ENCODE assay signal across 12 cellular contexts in the genomic region with DNA sequence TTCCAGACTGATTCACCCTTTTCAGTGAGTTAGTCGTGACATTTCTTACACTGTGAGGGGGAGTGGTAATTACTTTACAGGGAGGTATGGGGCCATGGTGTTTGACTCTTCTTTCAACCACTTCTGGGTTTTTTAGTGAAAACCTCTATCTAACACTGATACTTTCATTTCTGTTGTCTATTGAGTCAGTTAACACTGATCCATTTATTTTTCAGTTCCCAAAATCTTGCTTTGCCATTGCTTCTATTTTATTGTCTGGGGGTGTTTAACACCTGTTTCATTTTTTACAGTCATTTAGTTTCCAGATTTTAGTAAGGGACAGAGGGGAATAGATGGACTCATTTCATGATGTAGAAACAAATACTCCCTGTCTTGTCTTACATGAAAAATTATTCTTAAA.
DNase-seq lines count a peak whose midpoint lies in the region; ATAC-seq and TF ChIP-seq lines count a peak whose summit lies in the region.
"Had no signal": no experiment of that assay in that cellular context is flagged by ENCODE, and none has a peak within 500 bp of the region (broad histone marks: within the 10 kb centered on the region; RNA-seq: fewer than 3 reads in every experiment).

No MANE protein-coding gene starts in this region.

- intact Hi-C loops in activated T-helper 1 cell treated with anti-CD3 and anti-CD28 coated beads, Interleukin-12 subunit alpha, Interleukin-12 subunit beta, Interleukin-2, Interleukin-4 antibody, amounts not matched to agents 30 ng/mL and 10 ng/mL and 1 ng/mL, durations not matched to agents 14 hours and 24 hours and 36 hours (cut with micrococcal nuclease) = loop anchor here (1.0 to 5.0 kb wide), 4 partner anchors 16 to 905 kb away; partner anchors contain the start of genes FRA10AC1 and HELLS

- H3K27me3 Mint-ChIP-seq in activated T-helper 1 cell treated with anti-CD3 and anti-CD28 coated beads, Interleukin-12 subunit alpha, Interleukin-12 subunit beta, Interleukin-2, Interleukin-4 antibody, amounts not matched to agents 30 ng/mL and 10 ng/mL and 1 ng/mL, durations not matched to agents 14 hours and 24 hours and 36 hours (ENCODE audit: insufficient read depth) = no peaks in the 10 kb centered on the region
- H3K27me3 Mint-ChIP-seq in endothelial cell (ENCODE audit: unreplicated experiment) = no peaks in the 10 kb centered on the region

- no peak for DNase-seq in activated CD4-positive, CD25-positive, alpha-beta regulatory T cell (lab: John Stamatoyannopoulos, UW)
- no peak for DNase-seq in activated T-helper 1 cell treated with anti-CD3 and anti-CD28 coated beads, Interleukin-12 subunit alpha, Interleukin-12 subunit beta, Interleukin-2, Interleukin-4 antibody, amounts not matched to agents 30 ng/mL and 10 ng/mL and 1 ng/mL, durations not matched to agents 14 hours and 24 hours and 36 hours (ENCODE audit: low spot score)
- no peak for DNase-seq in endothelial cell (ENCODE audit: low spot score)
- DNase-seq in DMS 273 (lab: John Stamatoyannopoulos, UW; ENCODE audit: unreplicated experiment) = no peak
- DNase-seq in NCI-H1417 (lab: John Stamatoyannopoulos, UW) = no peak
- DNase-seq: 8988T, DND-41, MG63 had no signal

- peaks cover 49% of the 10 kb centered on the region for H3K36me3 Mint-ChIP-seq in activated T-helper 1 cell treated with anti-CD3 and anti-CD28 coated beads, Interleukin-12 subunit alpha, Interleukin-12 subunit beta, Interleukin-2, Interleukin-4 antibody, amounts not matched to agents 30 ng/mL and 10 ng/mL and 1 ng/mL, durations not matched to agents 14 hours and 24 hours and 36 hours (ENCODE audit: low read depth)
- peaks cover 6% of the 10 kb centered on the region for H3K36me3 Mint-ChIP-seq in endothelial cell (ENCODE audit: low read depth, unreplicated experiment)

- TF ChIP-seq CTCF in endothelial cell (IDR thresholded peaks at IDR 0.05; ENCODE audit: unreplicated experiment) = no peak

- no peaks in the 10 kb centered on the region for H3K9me3 Mint-ChIP-seq in activated T-helper 1 cell treated with anti-CD3 and anti-CD28 coated beads, Interleukin-12 subunit alpha, Interleukin-12 subunit beta, Interleukin-2, Interleukin-4 antibody, amounts not matched to agents 30 ng/mL and 10 ng/mL and 1 ng/mL, durations not matched to agents 14 hours and 24 hours and 36 hours
- H3K9me3 Mint-ChIP-seq in endothelial cell (ENCODE audit: unreplicated experiment) = no peaks in the 10 kb centered on the region

- peak; percentile 61 to 81 for ATAC-seq in activated CD4-positive, CD25-positive, alpha-beta regulatory T cell treated with anti-CD3 and anti-CD28 coated beads, Interleukin-2, amount 50 U/mL, for 24 hours
- ATAC-seq in GM21367 (IDR thresholded peaks at IDR 0.05; ENCODE audit: unreplicated experiment) (peak; percentile 75), HG02981 (IDR thresholded peaks at IDR 0.05; ENCODE audit: unreplicated experiment) (peak; percentile 64)
- ATAC-seq: HCT116 had no signal

- H3K27ac Mint-ChIP-seq in activated T-helper 1 cell treated with anti-CD3 and anti-CD28 coated beads, Interleukin-12 subunit alpha, Interleukin-12 subunit beta, Interleukin-2, Interleukin-4 antibody, amounts not matched to agents 30 ng/mL and 10 ng/mL and 1 ng/mL, durations not matched to agents 14 hours and 24 hours and 36 hours = peak overlapping the region; percentile 64
- H3K27ac Mint-ChIP-seq in endothelial cell (ENCODE audit: unreplicated experiment) = no peak overlapping the region

- H3K4me1 Mint-ChIP-seq in activated T-helper 1 cell treated with anti-CD3 and anti-CD28 coated beads, Interleukin-12 subunit alpha, Interleukin-12 subunit beta, Interleukin-2, Interleukin-4 antibody, amounts not matched to agents 30 ng/mL and 10 ng/mL and 1 ng/mL, durations not matched to agents 14 hours and 24 hours and 36 hours (ENCODE audit: low read depth) = peaks cover 23% of the 10 kb centered on the region
- peaks cover 11% of the 10 kb centered on the region for H3K4me1 Mint-ChIP-seq in endothelial cell (ENCODE audit: unreplicated experiment)

- H3K4me3 Mint-ChIP-seq in activated T-helper 1 cell treated with anti-CD3 and anti-CD28 coated beads, Interleukin-12 subunit alpha, Interleukin-12 subunit beta, Interleukin-2, Interleukin-4 antibody, amounts not matched to agents 30 ng/mL and 10 ng/mL and 1 ng/mL, durations not matched to agents 14 hours and 24 hours and 36 hours = no peak overlapping the region
- H3K4me3 Mint-ChIP-seq in endothelial cell (ENCODE audit: unreplicated experiment) = no peak overlapping the region
